In genomic region chr19:48713864-48714755, GRCh38 we compare ENCODE assay signal across 8 cellular contexts. TPM values are rescaled to one million over a fixed set of nuclear protein-coding genes. Genes with fewer than 3 reads are reported as not detected.
DNase-seq lines count a peak whose midpoint lies in the region; ATAC-seq and TF ChIP-seq lines count a peak whose summit lies in the region.

No MANE protein-coding gene starts in this region.

- H3K4me3 Mint-ChIP-seq in WTC11 = peak overlapping the region; percentile 86

- peaks cover 7% of the 10 kb centered on the region for H3K9me3 Mint-ChIP-seq in WTC11

- TF ChIP-seq CTCF in AG04449 (IDR thresholded peaks at IDR 0.05; ENCODE audit: insufficient read depth, low read length, missing control alignments) = no peak
- no peak for TF ChIP-seq CTCF in WTC11 (IDR thresholded peaks at IDR 0.05)

- CTCF ChIA-PET in AG04449 (lab: Yijun Ruan, JAX) (interaction anchor here (0.7 to 3.5 kb wide), 5 partner anchors 12 to 128 kb away, joined by 3 to 23 read pairs (median 5); partner anchors contain the start of gene FUT2), WTC11 (lab: Charles Lee) (interaction anchor here (0.9 to 4.7 kb wide), 15 partner anchors 9 to 257 kb away, joined by 3 to 51 read pairs (median 7); partner anchors contain the start of genes CA11, FUT2 and RASIP1)

- H3K27ac Mint-ChIP-seq in WTC11 = no peak overlapping the region

- DNase-seq in AG04449 (ENCODE audit: low read depth, low spot score) (peak; percentile 93), NCI-H2227 (lab: John Stamatoyannopoulos, UW; ENCODE audit: unreplicated experiment) (peak; percentile 98), WTC11 (ENCODE audit: low spot score) (peak; percentile 99), caudate nucleus (lab: John Stamatoyannopoulos, UW) (peak; percentile 81 to 100 (median 99)), inferior parietal cortex (ENCODE audit: extremely low spot score) (peak; percentile 97), smooth muscle cell of the brain vasculature (ENCODE audit: low read depth, low spot score) (peak; percentile 100)

- ATAC-seq in GM18873 (IDR thresholded peaks at IDR 0.05; ENCODE audit: low FRiP score, unreplicated experiment) = peak; percentile 81
- ATAC-seq in HG03135 (IDR thresholded peaks at IDR 0.05; ENCODE audit: unreplicated experiment) = peak; percentile 86
- peak; percentile 88 for ATAC-seq in WTC11

- POLR2A ChIA-PET in AG04449 (lab: Yijun Ruan, JAX) (interaction anchor here (0.5 to 1.8 kb wide), 2 partner anchors 14 to 56 kb away, joined by 3 to 7 read pairs; no protein-coding TSS in a partner anchor), WTC11 (lab: Charles Lee) (interaction anchor here (1.1 to 2.3 kb wide), 3 partner anchors 18 to 33 kb away, joined by 4 to 20 read pairs (median 7); partner anchors contain the start of genes FUT2 and IZUMO1)

- H3K4me3 ChIP-seq in AG04449 (ENCODE audit: low read depth, low read length) = peak overlapping the region; percentile 82

- H3K27me3 Mint-ChIP-seq in WTC11 (ENCODE audit: low read depth) = peaks cover 3% of the 10 kb centered on the region; the same call in 1 of the 2 replicates

- peaks cover 14% of the 10 kb centered on the region for H3K36me3 Mint-ChIP-seq in WTC11

- peaks cover 32% of the 10 kb centered on the region for H3K4me1 Mint-ChIP-seq in WTC11

- H3K27ac ChIP-seq in caudate nucleus (ENCODE audit: low read depth, low read length) = peak overlapping the region; percentile 83

TF ChIP-seq in WTC11, 78 proteins besides CTCF, POLR2A, EP300 and RAD21:
- TF ChIP-seq, protein P1, sequence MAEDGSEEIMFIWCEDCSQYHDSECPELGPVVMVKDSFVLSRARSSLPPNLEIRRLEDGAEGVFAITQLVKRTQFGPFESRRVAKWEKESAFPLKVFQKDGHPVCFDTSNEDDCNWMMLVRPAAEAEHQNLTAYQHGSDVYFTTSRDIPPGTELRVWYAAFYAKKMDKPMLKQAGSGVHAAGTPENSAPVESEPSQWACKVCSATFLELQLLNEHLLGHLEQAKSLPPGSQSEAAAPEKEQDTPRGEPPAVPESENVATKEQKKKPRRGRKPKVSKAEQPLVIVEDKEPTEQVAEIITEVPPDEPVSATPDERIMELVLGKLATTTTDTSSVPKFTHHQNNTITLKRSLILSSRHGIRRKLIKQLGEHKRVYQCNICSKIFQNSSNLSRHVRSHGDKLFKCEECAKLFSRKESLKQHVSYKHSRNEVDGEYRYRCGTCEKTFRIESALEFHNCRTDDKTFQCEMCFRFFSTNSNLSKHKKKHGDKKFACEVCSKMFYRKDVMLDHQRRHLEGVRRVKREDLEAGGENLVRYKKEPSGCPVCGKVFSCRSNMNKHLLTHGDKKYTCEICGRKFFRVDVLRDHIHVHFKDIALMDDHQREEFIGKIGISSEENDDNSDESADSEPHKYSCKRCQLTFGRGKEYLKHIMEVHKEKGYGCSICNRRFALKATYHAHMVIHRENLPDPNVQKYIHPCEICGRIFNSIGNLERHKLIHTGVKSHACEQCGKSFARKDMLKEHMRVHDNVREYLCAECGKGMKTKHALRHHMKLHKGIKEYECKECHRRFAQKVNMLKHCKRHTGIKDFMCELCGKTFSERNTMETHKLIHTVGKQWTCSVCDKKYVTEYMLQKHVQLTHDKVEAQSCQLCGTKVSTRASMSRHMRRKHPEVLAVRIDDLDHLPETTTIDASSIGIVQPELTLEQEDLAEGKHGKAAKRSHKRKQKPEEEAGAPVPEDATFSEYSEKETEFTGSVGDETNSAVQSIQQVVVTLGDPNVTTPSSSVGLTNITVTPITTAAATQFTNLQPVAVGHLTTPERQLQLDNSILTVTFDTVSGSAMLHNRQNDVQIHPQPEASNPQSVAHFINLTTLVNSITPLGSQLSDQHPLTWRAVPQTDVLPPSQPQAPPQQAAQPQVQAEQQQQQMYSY (CRISPR knock-in tag; IDR thresholded peaks at IDR 0.05) = peak; percentile 88
- peak; percentile 17; the same call in 1 of the 2 replicates for TF ChIP-seq MAX (CRISPR knock-in tag; IDR thresholded peaks at IDR 0.05)
- TF ChIP-seq OVOL2 (CRISPR knock-in tag; IDR thresholded peaks at IDR 0.05; ENCODE audit: borderline replicate concordance) = no peak
- peak; percentile 84 for TF ChIP-seq ZNF263 (CRISPR knock-in tag; IDR thresholded peaks at IDR 0.05; ENCODE audit: low read depth)
- TF ChIP-seq NFYB (CRISPR knock-in tag; conservative IDR thresholded peaks at IDR 0.05; ENCODE audit: low read depth) = peak; percentile 86
- TF ChIP-seq NFE2L1 (CRISPR knock-in tag; IDR thresholded peaks at IDR 0.05) = peak; percentile 49; the same call in 1 of the 2 replicates
- TF ChIP-seq SP1 (CRISPR knock-in tag; conservative IDR thresholded peaks at IDR 0.05) = peak; percentile 90
- TF ChIP-seq ATF1 (CRISPR knock-in tag; IDR thresholded peaks at IDR 0.05) = no peak
- peak; percentile 10; the same call in 1 of the 2 replicates for TF ChIP-seq TEAD1 (CRISPR knock-in tag; IDR thresholded peaks at IDR 0.05)
- peak; percentile 55; the same call in 1 of the 2 replicates for TF ChIP-seq CREM (CRISPR knock-in tag; IDR thresholded peaks at IDR 0.05)
- no peak for TF ChIP-seq E2F4 (CRISPR knock-in tag; IDR thresholded peaks at IDR 0.05; ENCODE audit: borderline replicate concordance, low read depth)

RNA-seq across cellular contexts. Expression of gene MAMSTR, which starts 5.4 kb away (rescaled TPM):
- 1.4 to 2.2 TPM (median 1.6 TPM) in 3 replicates for total RNA-seq in WTC11 (2021)

RNA-seq across cellular contexts. Expression of gene FUT2, which starts 18.3 kb away (rescaled TPM):
- total RNA-seq in WTC11 (2021) = 5.9 to 6.8 TPM (median 6.5 TPM) in 3 replicates

RNA-seq across cellular contexts. Expression of gene RASIP1, which starts 26.3 kb away (rescaled TPM):
- total RNA-seq in WTC11 (2021) = 4.4 to 5.4 TPM (median 5.2 TPM) in 3 replicates

RNA-seq across cellular contexts. Expression of gene IZUMO1, which starts 32.6 kb away (rescaled TPM):
- total RNA-seq in WTC11 (2021) = 1.3 to 2.2 TPM (median 1.3 TPM) in 3 replicates

RNA-seq across cellular contexts. Expression of gene FUT1, which starts 38.3 kb away (rescaled TPM):
- total RNA-seq in WTC11 (2021) = 9.9 to 11.5 TPM (median 10.1 TPM) in 3 replicates

Comparison
In these comparisons a context has a peak if more than half of its experiments do, and no peak if none do; other contexts are left out.
1. Peak in every context shown above with its lines: DNase-seq, ATAC-seq, H3K4me3 ChIP-seq and H3K27ac ChIP-seq.